ENCODE assay signal across 1 cellular context in the genomic region with DNA sequence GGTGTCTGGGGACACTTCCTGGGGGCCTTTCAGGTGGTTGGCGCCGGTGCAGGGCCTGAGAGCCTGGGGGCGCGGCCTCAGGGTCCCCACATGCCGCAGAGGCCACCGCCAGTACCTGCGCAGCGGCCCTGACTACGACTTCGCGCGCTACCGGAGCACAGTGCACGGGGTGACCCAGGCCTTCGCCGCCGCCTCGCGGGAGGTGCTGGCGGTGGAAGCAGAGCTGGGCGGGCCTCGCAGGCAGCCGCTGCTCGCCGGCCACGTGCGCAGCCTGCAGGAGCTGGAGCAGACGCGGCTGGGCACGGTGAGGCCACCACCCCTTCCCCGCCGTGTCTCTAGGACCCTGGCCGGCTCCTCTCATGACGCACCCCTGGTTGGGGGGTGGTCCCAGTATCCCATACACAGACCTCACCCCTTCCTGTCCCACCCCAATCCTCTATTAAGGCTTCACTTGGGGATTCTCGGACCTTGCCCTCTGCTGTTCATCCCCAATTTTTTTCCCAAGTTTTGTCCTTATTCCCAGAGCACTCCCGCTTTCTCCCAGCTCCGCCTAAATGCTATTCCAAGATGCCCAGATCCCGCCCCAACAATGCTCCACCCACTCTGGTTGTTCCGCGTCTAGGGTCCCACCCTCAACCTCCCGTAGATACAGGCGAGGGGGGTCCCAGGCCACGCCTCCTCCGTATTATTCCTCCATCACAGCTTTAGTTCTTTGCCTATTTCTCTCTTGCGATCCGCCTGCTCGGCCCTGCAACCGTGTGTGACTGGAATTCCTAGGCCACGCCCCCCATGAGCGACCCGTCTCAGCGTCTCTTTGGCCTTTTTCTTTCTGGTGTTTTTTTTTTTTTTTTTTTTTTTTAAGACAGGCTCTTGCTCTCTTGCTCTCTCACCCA.
A peak's percentile ranks its signal among the peaks of the same experiment; 100 is the strongest.
TF ChIP-seq lines count a peak whose summit lies in the region.

No MANE protein-coding gene starts in this region.

TF ChIP-seq in HepG2, 621 proteins besides CTCF, POLR2A, EP300 and RAD21 (continued from another document and continues in another):
- TF ChIP-seq, protein P1, sequence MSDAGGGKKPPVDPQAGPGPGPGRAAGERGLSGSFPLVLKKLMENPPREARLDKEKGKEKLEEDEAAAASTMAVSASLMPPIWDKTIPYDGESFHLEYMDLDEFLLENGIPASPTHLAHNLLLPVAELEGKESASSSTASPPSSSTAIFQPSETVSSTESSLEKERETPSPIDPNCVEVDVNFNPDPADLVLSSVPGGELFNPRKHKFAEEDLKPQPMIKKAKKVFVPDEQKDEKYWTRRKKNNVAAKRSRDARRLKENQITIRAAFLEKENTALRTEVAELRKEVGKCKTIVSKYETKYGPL (CRISPR knock-in tag; IDR thresholded peaks at IDR 0.05) = peak; percentile 85; the same call in 1 of the 2 replicates
- TF ChIP-seq, protein P2, sequence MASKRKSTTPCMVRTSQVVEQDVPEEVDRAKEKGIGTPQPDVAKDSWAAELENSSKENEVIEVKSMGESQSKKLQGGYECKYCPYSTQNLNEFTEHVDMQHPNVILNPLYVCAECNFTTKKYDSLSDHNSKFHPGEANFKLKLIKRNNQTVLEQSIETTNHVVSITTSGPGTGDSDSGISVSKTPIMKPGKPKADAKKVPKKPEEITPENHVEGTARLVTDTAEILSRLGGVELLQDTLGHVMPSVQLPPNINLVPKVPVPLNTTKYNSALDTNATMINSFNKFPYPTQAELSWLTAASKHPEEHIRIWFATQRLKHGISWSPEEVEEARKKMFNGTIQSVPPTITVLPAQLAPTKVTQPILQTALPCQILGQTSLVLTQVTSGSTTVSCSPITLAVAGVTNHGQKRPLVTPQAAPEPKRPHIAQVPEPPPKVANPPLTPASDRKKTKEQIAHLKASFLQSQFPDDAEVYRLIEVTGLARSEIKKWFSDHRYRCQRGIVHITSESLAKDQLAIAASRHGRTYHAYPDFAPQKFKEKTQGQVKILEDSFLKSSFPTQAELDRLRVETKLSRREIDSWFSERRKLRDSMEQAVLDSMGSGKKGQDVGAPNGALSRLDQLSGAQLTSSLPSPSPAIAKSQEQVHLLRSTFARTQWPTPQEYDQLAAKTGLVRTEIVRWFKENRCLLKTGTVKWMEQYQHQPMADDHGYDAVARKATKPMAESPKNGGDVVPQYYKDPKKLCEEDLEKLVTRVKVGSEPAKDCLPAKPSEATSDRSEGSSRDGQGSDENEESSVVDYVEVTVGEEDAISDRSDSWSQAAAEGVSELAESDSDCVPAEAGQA (IDR thresholded peaks at IDR 0.05; ENCODE audit: low read depth) = 0 out of 2 replicates have a peak, but pooled peaks have one; percentile 39
- TF ChIP-seq, protein P2 (CRISPR knock-in tag; IDR thresholded peaks at IDR 0.05; ENCODE audit: borderline replicate concordance) = peak; percentile 97
- TF ChIP-seq, protein P3, sequence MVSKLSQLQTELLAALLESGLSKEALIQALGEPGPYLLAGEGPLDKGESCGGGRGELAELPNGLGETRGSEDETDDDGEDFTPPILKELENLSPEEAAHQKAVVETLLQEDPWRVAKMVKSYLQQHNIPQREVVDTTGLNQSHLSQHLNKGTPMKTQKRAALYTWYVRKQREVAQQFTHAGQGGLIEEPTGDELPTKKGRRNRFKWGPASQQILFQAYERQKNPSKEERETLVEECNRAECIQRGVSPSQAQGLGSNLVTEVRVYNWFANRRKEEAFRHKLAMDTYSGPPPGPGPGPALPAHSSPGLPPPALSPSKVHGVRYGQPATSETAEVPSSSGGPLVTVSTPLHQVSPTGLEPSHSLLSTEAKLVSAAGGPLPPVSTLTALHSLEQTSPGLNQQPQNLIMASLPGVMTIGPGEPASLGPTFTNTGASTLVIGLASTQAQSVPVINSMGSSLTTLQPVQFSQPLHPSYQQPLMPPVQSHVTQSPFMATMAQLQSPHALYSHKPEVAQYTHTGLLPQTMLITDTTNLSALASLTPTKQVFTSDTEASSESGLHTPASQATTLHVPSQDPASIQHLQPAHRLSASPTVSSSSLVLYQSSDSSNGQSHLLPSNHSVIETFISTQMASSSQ (IDR thresholded peaks at IDR 0.05; ENCODE audit: low read depth) = no peak
- TF ChIP-seq, protein P3 (CRISPR knock-in tag; IDR thresholded peaks at IDR 0.05; ENCODE audit: borderline replicate concordance) = no peak; the same call in 1 of the 2 replicates
- TF ChIP-seq CHCHD3 (CRISPR knock-in tag; IDR thresholded peaks at IDR 0.05) = peak; percentile 99
- no peak; the same call in 1 of the 2 replicates for TF ChIP-seq PITX1 (CRISPR knock-in tag; IDR thresholded peaks at IDR 0.05)
- 0 out of 2 replicates have a peak, but pooled peaks have one; percentile 64 for TF ChIP-seq ZNF431 (CRISPR knock-in tag; IDR thresholded peaks at IDR 0.05; ENCODE audit: borderline replicate concordance, low read depth)
- TF ChIP-seq RORA (CRISPR knock-in tag; IDR thresholded peaks at IDR 0.05) = no peak
- TF ChIP-seq ATM (IDR thresholded peaks at IDR 0.05; ENCODE audit: borderline replicate concordance) = no peak
- peak; percentile 99 for TF ChIP-seq REXO4 (CRISPR knock-in tag; IDR thresholded peaks at IDR 0.05; ENCODE audit: borderline replicate concordance)
- TF ChIP-seq, protein P4, sequence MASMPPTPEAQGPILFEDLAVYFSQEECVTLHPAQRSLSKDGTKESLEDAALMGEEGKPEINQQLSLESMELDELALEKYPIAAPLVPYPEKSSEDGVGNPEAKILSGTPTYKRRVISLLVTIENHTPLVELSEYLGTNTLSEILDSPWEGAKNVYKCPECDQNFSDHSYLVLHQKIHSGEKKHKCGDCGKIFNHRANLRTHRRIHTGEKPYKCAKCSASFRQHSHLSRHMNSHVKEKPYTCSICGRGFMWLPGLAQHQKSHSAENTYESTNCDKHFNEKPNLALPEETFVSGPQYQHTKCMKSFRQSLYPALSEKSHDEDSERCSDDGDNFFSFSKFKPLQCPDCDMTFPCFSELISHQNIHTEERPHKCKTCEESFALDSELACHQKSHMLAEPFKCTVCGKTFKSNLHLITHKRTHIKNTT (CRISPR knock-in tag; IDR thresholded peaks at IDR 0.05) = no peak
- TF ChIP-seq, protein P5, sequence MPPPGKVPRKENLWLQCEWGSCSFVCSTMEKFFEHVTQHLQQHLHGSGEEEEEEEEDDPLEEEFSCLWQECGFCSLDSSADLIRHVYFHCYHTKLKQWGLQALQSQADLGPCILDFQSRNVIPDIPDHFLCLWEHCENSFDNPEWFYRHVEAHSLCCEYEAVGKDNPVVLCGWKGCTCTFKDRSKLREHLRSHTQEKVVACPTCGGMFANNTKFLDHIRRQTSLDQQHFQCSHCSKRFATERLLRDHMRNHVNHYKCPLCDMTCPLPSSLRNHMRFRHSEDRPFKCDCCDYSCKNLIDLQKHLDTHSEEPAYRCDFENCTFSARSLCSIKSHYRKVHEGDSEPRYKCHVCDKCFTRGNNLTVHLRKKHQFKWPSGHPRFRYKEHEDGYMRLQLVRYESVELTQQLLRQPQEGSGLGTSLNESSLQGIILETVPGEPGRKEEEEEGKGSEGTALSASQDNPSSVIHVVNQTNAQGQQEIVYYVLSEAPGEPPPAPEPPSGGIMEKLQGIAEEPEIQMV (CRISPR knock-in tag; IDR thresholded peaks at IDR 0.05; ENCODE audit: low read depth) = peak; percentile 76
- no peak for TF ChIP-seq KDM5A (IDR thresholded peaks at IDR 0.05; ENCODE audit: borderline replicate concordance, low read length)
- peak; percentile 73 for TF ChIP-seq REPIN1 (CRISPR knock-in tag; IDR thresholded peaks at IDR 0.05; ENCODE audit: borderline replicate concordance, low read depth)
- TF ChIP-seq ZNF563 (CRISPR knock-in tag; IDR thresholded peaks at IDR 0.05) = peak; percentile 94; the same call in 1 of the 2 replicates
- peak; percentile 57 for TF ChIP-seq SAP130 (CRISPR knock-in tag; IDR thresholded peaks at IDR 0.05; ENCODE audit: low read depth)
- TF ChIP-seq, protein P6, sequence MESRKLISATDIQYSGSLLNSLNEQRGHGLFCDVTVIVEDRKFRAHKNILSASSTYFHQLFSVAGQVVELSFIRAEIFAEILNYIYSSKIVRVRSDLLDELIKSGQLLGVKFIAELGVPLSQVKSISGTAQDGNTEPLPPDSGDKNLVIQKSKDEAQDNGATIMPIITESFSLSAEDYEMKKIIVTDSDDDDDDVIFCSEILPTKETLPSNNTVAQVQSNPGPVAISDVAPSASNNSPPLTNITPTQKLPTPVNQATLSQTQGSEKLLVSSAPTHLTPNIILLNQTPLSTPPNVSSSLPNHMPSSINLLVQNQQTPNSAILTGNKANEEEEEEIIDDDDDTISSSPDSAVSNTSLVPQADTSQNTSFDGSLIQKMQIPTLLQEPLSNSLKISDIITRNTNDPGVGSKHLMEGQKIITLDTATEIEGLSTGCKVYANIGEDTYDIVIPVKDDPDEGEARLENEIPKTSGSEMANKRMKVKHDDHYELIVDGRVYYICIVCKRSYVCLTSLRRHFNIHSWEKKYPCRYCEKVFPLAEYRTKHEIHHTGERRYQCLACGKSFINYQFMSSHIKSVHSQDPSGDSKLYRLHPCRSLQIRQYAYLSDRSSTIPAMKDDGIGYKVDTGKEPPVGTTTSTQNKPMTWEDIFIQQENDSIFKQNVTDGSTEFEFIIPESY (CRISPR knock-in tag; IDR thresholded peaks at IDR 0.05) = peak; percentile 72; the same call in 1 of the 2 replicates
- TF ChIP-seq ARID2 (CRISPR knock-in tag; IDR thresholded peaks at IDR 0.05; ENCODE audit: borderline replicate concordance) = peak; percentile 98
- peak; percentile 84; the same call in 1 of the 2 replicates for TF ChIP-seq ZFP90 (CRISPR knock-in tag; IDR thresholded peaks at IDR 0.05; ENCODE audit: borderline replicate concordance)
- 0 out of 2 replicates have a peak, but pooled peaks have one; percentile 54 for TF ChIP-seq ZNF12 (CRISPR knock-in tag; IDR thresholded peaks at IDR 0.05)
- peak; percentile 53; the same call in 1 of the 2 replicates for TF ChIP-seq WIZ (CRISPR knock-in tag; IDR thresholded peaks at IDR 0.05)
- peak; percentile 96; the same call in 1 of the 2 replicates for TF ChIP-seq ZNF552 (CRISPR knock-in tag; IDR thresholded peaks at IDR 0.05; ENCODE audit: borderline replicate concordance)
- TF ChIP-seq, protein P7, sequence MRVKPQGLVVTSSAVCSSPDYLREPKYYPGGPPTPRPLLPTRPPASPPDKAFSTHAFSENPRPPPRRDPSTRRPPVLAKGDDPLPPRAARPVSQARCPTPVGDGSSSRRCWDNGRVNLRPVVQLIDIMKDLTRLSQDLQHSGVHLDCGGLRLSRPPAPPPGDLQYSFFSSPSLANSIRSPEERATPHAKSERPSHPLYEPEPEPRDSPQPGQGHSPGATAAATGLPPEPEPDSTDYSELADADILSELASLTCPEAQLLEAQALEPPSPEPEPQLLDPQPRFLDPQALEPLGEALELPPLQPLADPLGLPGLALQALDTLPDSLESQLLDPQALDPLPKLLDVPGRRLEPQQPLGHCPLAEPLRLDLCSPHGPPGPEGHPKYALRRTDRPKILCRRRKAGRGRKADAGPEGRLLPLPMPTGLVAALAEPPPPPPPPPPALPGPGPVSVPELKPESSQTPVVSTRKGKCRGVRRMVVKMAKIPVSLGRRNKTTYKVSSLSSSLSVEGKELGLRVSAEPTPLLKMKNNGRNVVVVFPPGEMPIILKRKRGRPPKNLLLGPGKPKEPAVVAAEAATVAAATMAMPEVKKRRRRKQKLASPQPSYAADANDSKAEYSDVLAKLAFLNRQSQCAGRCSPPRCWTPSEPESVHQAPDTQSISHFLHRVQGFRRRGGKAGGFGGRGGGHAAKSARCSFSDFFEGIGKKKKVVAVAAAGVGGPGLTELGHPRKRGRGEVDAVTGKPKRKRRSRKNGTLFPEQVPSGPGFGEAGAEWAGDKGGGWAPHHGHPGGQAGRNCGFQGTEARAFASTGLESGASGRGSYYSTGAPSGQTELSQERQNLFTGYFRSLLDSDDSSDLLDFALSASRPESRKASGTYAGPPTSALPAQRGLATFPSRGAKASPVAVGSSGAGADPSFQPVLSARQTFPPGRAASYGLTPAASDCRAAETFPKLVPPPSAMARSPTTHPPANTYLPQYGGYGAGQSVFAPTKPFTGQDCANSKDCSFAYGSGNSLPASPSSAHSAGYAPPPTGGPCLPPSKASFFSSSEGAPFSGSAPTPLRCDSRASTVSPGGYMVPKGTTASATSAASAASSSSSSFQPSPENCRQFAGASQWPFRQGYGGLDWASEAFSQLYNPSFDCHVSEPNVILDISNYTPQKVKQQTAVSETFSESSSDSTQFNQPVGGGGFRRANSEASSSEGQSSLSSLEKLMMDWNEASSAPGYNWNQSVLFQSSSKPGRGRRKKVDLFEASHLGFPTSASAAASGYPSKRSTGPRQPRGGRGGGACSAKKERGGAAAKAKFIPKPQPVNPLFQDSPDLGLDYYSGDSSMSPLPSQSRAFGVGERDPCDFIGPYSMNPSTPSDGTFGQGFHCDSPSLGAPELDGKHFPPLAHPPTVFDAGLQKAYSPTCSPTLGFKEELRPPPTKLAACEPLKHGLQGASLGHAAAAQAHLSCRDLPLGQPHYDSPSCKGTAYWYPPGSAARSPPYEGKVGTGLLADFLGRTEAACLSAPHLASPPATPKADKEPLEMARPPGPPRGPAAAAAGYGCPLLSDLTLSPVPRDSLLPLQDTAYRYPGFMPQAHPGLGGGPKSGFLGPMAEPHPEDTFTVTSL (CRISPR knock-in tag; IDR thresholded peaks at IDR 0.05; ENCODE audit: borderline replicate concordance) = no peak; the same call in 1 of the 2 replicates
- TF ChIP-seq ZNF256 (CRISPR knock-in tag; conservative IDR thresholded peaks at IDR 0.05) = 0 out of 2 replicates have a peak, but pooled peaks have one; percentile 80
- TF ChIP-seq, protein P8, sequence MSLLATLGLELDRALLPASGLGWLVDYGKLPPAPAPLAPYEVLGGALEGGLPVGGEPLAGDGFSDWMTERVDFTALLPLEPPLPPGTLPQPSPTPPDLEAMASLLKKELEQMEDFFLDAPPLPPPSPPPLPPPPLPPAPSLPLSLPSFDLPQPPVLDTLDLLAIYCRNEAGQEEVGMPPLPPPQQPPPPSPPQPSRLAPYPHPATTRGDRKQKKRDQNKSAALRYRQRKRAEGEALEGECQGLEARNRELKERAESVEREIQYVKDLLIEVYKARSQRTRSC (CRISPR knock-in tag; IDR thresholded peaks at IDR 0.05; ENCODE audit: low read depth) = peak; percentile 89
